In the genomic region with DNA sequence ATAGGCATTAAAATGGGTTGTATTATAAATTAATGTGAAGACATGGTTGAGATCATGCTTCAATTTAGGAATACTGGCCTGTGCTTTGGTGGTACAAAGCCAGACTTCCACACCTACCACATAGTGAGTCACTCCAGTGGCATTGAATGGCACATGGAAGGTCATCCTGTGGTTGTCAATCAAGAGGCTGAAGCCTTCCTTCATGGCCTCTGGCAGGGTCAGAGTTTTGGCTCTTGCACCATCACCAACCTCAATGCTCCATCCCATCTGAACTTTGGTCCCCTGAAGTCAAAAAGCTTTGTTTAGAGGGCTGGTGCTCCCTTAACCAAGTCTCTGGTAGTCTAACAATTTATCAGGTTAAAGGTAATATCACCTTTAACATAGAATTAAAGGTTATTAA, we compare ENCODE assay signal across 23 cellular contexts. TPM values are rescaled to one million over a fixed set of nuclear protein-coding genes. Genes with fewer than 3 reads are reported as not detected.
DNase-seq lines count a peak whose midpoint lies in the region; ATAC-seq, FAIRE-seq and TF ChIP-seq lines count a peak whose summit lies in the region.
"Had no signal": no experiment of that assay in that cellular context is flagged by ENCODE, and none has a peak within 500 bp of the region (broad histone marks: within the 10 kb centered on the region; RNA-seq: fewer than 3 reads in every experiment).

No MANE protein-coding gene starts in this region.

- H3K4me2 ChIP-seq in HepG2 (ENCODE audit: low read depth, low read length): no peak overlapping the region; the same call in 1 of the 2 replicates
- H3K4me2 ChIP-seq: GM23338 had no signal

- intact Hi-C loops in HepG2 (cut with micrococcal nuclease; ENCODE audit: unreplicated experiment): no loop called here

- no peaks in the 10 kb centered on the region for H3K9me3 ChIP-seq in HepG2 (ENCODE audit: low read length)

- no peaks in the 10 kb centered on the region for H3K36me3 ChIP-seq in HepG2 (replicated peaks in 1 of 2; ENCODE audit: control insufficient read depth in 1 of 2, insufficient read depth in 2 of 2, low read length in 2 of 2)

- H4K20me1 ChIP-seq in HepG2 (ENCODE audit: insufficient read depth, low read length): no peaks in the 10 kb centered on the region

- no peaks in the 10 kb centered on the region for H3K79me2 ChIP-seq in HepG2 (ENCODE audit: insufficient read depth, low read length)

- no peak overlapping the region for H3K4me3 ChIP-seq in HepG2 (replicated peaks in 1 of 3; ENCODE audit: insufficient read depth in 1 of 3, low read depth in 2 of 3, low read length in 3 of 3)
- H3K4me3 ChIP-seq: GM12878, GM23338 had no signal

- BruUV-seq in HepG2 (replicated peaks; lab: Mats Ljungman, UMichigan): no TSS peak

- peaks cover 29% of the 10 kb centered on the region for H3K4me1 ChIP-seq in HepG2 (ENCODE audit: insufficient read depth, low read length)

- no peak overlapping the region for H3K27ac ChIP-seq in HepG2 (ENCODE audit: extremely low read length, insufficient read depth, low read length)

- no peak for TF ChIP-seq POLR2A in HepG2 (IDR thresholded peaks at IDR 0.05; ENCODE audit: insufficient read depth in 1 of 2, low read depth in 2 of 2, low read length in 2 of 2)

- ATAC-seq in HepG2: no peak; the same call in 2 of the 3 replicates
- ATAC-seq in HG02973 (IDR thresholded peaks at IDR 0.05; ENCODE audit: unreplicated experiment): no peak
- ATAC-seq: GM12878, GM23338, HCT116 had no signal

- no peak for TF ChIP-seq RAD21 in HepG2 (CRISPR knock-in tag; IDR thresholded peaks at IDR 0.05)

- peaks cover 5 to 14% of the 10 kb centered on the region in 2 experiments; a peak in 3 of 5 replicates for H3K27me3 ChIP-seq in HepG2 (ENCODE audit: control insufficient read depth in 1 of 2, insufficient read depth in 2 of 2, low read length in 2 of 2)

- H2AFZ ChIP-seq in HepG2 (ENCODE audit: low read length): no peak overlapping the region
- H2AFZ ChIP-seq: GM23338 had no signal

- POLR2A ChIA-PET in HepG2 (lab: Yijun Ruan, JAX): interaction anchor here (1.0 to 1.4 kb wide), 3 partner anchors 28 to 56 kb away, joined by 3 to 5 read pairs (median 4); a partner anchor contains a TSS

- FAIRE-seq in HepG2 (lab: Jason Lieb, UNC): peak; percentile 67
- FAIRE-seq: GM12878, GM18507 had no signal

- CTCF ChIA-PET in HepG2 (lab: Yijun Ruan, JAX; ENCODE audit: low intra/inter-chr PET ratio, low total read pairs): no interaction called here

- DNase-seq in M059J (ENCODE audit: low read depth): peak; percentile 42
- peak; percentile 59 for DNase-seq in HepG2 (ENCODE audit: low spot score)
- DNase-seq in renal cortical epithelial cell (ENCODE audit: low read depth): peak; percentile 59
- DNase-seq in NCI-H446 treated with DMSO at 0.1 percent for 48 hours (lab: John Stamatoyannopoulos, UW): no peak
- DNase-seq in NCI-H510A (lab: John Stamatoyannopoulos, UW): no peak
- DNase-seq: C1 segment of cervical spinal cord; Calu3; CD4-positive, alpha-beta memory T cell; COR-L47; DMS53; DMS79 treated with DMSO at 0.1 percent for 48 hours; H9 had no signal

- in situ Hi-C loops in HepG2 (cut with HindIII; ENCODE audit: extremely low pct_ligation_motif_present, low pct_unique_long_range_greater_than_20kb): no loop called here

- H3K9ac ChIP-seq in HepG2 (ENCODE audit: insufficient read depth, low read depth, low read length): no peak overlapping the region

- TF ChIP-seq EP300 in HepG2 (IDR thresholded peaks at IDR 0.05; ENCODE audit: low read depth in 2 of 2, low read length in 2 of 2) (0 out of 4 replicates have a peak, but pooled peaks of 1 of the 2 experiments have one; percentile 29), HepG2 (CRISPR knock-in tag; IDR thresholded peaks at IDR 0.05; ENCODE audit: borderline replicate concordance) (no peak)

- no peak for TF ChIP-seq CTCF in HepG2 (CRISPR knock-in tag; IDR thresholded peaks at IDR 0.05)

RNA-seq across cellular contexts. Expression of a gene that starts 6.1 kb away (rescaled TPM):
- not detected in 2 replicates for total RNA-seq in M059J (2014; rRNA removed; shearing (Covaris generic))
- total RNA-seq in HepG2 (2016; rRNA removed; fragmentation: Illumina TruSeq; extraction: Trizol) (not detected in 2 replicates), renal cortical epithelial cell (not detected in 2 replicates)
- not detected in 2 replicates for total RNA-seq in HepG2 (2016; cell fraction: cytosol; rRNA removed; fragmentation: Illumina TruSeq; extraction: Trizol; ENCODE audit: low read depth)
- total RNA-seq in HepG2 (2016; cell fraction: insoluble cytoplasmic fraction; rRNA removed; fragmentation: Illumina TruSeq; extraction: Trizol): not detected in 2 replicates
- not detected in 2 replicates for total RNA-seq in HepG2 (2016; cell fraction: membrane; rRNA removed; fragmentation: Illumina TruSeq; extraction: Trizol)
- not detected in 2 replicates for total RNA-seq in HepG2 (2016; cell fraction: nucleus; rRNA removed; fragmentation: Illumina TruSeq; extraction: Trizol)
- not detected in 2 replicates for polyA plus RNA-seq in HepG2 (2011; rRNA removed)
- not detected in 2 replicates for polyA plus RNA-seq in HepG2 (2011; cell fraction: cytosol; rRNA removed)
- not detected in 2 replicates for polyA plus RNA-seq in HepG2 (2011; cell fraction: nucleus; rRNA removed)
- polyA plus RNA-seq in HepG2 (2012): not detected in 2 replicates
- not detected in 2 replicates for polyA plus RNA-seq in HepG2 (2016; cell fraction: cytosol; fragmentation: Illumina TruSeq; extraction: Trizol; ENCODE audit: low read depth)
- not detected in 2 replicates for polyA plus RNA-seq in HepG2 (2016; cell fraction: insoluble cytoplasmic fraction; fragmentation: Illumina TruSeq; extraction: Trizol; ENCODE audit: low read depth)
- polyA plus RNA-seq in HepG2 (2016; cell fraction: membrane; fragmentation: Illumina TruSeq; extraction: Trizol; ENCODE audit: low read depth): not detected in 2 replicates
- polyA plus RNA-seq in HepG2 (2016; cell fraction: nucleus; fragmentation: Illumina TruSeq; extraction: Trizol; ENCODE audit: insufficient read depth, low read depth): not detected in 2 replicates
- not detected in 2 replicates for polyA minus RNA-seq in HepG2 (2011; rRNA and poly(A)+ RNA removed; ENCODE audit: low replicate concordance)
- polyA minus RNA-seq in HepG2 (2011; cell fraction: cytosol; rRNA and poly(A)+ RNA removed): not detected in 2 replicates
- polyA minus RNA-seq in HepG2 (2011; cell fraction: nucleus; rRNA and poly(A)+ RNA removed): not detected in 2 replicates
- total RNA-seq: A172; A673; Calu3; CD4-positive, alpha-beta memory T cell; Daoy; G401; GM23338; H4; H9 had no signal
- polyA plus RNA-seq: BJ; CD4-positive, alpha-beta memory T cell; GM23338 had no signal

RNA-seq across cellular contexts. Expression of a gene that starts 28.2 kb away (rescaled TPM):
- total RNA-seq in M059J (2014; rRNA removed; shearing (Covaris generic)): not detected in 2 replicates
- total RNA-seq in HepG2 (2016; rRNA removed; fragmentation: Illumina TruSeq; extraction: Trizol): 30.0 and 37.7 TPM in 2 replicates
- total RNA-seq in HepG2 (2016; cell fraction: cytosol; rRNA removed; fragmentation: Illumina TruSeq; extraction: Trizol; ENCODE audit: low read depth): 7.5 and 7.9 TPM in 2 replicates
- total RNA-seq in HepG2 (2016; cell fraction: insoluble cytoplasmic fraction; rRNA removed; fragmentation: Illumina TruSeq; extraction: Trizol): 30.0 and 37.4 TPM in 2 replicates
- total RNA-seq in HepG2 (2016; cell fraction: membrane; rRNA removed; fragmentation: Illumina TruSeq; extraction: Trizol): 16.1 and 18.2 TPM in 2 replicates
- total RNA-seq in HepG2 (2016; cell fraction: nucleus; rRNA removed; fragmentation: Illumina TruSeq; extraction: Trizol): 17.1 and 18.6 TPM in 2 replicates
- 6.5 and 8.0 TPM in 2 replicates for polyA plus RNA-seq in HepG2 (2011; rRNA removed)
- 5.8 and 8.4 TPM in 2 replicates for polyA plus RNA-seq in HepG2 (2011; cell fraction: cytosol; rRNA removed)
- 3.4 and 5.6 TPM in 2 replicates for polyA plus RNA-seq in HepG2 (2011; cell fraction: nucleus; rRNA removed)
- 7.3 and 13.1 TPM in 2 replicates for polyA plus RNA-seq in HepG2 (2012)
- polyA plus RNA-seq in HepG2 (2016; cell fraction: cytosol; fragmentation: Illumina TruSeq; extraction: Trizol; ENCODE audit: low read depth): 1.2 and 1.6 TPM in 2 replicates
- polyA plus RNA-seq in HepG2 (2016; cell fraction: insoluble cytoplasmic fraction; fragmentation: Illumina TruSeq; extraction: Trizol; ENCODE audit: low read depth): 22.7 and 23.5 TPM in 2 replicates
- 3.8 and 4.0 TPM in 2 replicates for polyA plus RNA-seq in HepG2 (2016; cell fraction: membrane; fragmentation: Illumina TruSeq; extraction: Trizol; ENCODE audit: low read depth)
- 10.6 and 12.9 TPM in 2 replicates for polyA plus RNA-seq in HepG2 (2016; cell fraction: nucleus; fragmentation: Illumina TruSeq; extraction: Trizol; ENCODE audit: insufficient read depth, low read depth)
- polyA minus RNA-seq in HepG2 (2011; rRNA and poly(A)+ RNA removed; ENCODE audit: low replicate concordance): 17.9 TPM in 1 of 2 replicates, not detected in the other
- 11.2 and 14.3 TPM in 2 replicates for polyA minus RNA-seq in HepG2 (2011; cell fraction: cytosol; rRNA and poly(A)+ RNA removed)
- 22.4 and 31.3 TPM in 2 replicates for polyA minus RNA-seq in HepG2 (2011; cell fraction: nucleus; rRNA and poly(A)+ RNA removed)
- not detected in 2 replicates for total RNA-seq in renal cortical epithelial cell
- total RNA-seq: A172; A673; CD4-positive, alpha-beta memory T cell; Daoy; G401; H4 had no signal
- polyA plus RNA-seq: BJ; CD4-positive, alpha-beta memory T cell; GM23338 had no signal

RNA-seq across cellular contexts. Expression of a gene that starts 46.8 kb away (rescaled TPM):
- total RNA-seq in M059J (2014; rRNA removed; shearing (Covaris generic)): 6.0 and 10.9 TPM in 2 replicates
- total RNA-seq in HepG2 (2016; rRNA removed; fragmentation: Illumina TruSeq; extraction: Trizol) (6.3 and 8.3 TPM in 2 replicates), renal cortical epithelial cell (76.2 and 146 TPM in 2 replicates)
- total RNA-seq in HepG2 (2016; cell fraction: cytosol; rRNA removed; fragmentation: Illumina TruSeq; extraction: Trizol; ENCODE audit: low read depth): 5.1 and 6.2 TPM in 2 replicates
- total RNA-seq in HepG2 (2016; cell fraction: insoluble cytoplasmic fraction; rRNA removed; fragmentation: Illumina TruSeq; extraction: Trizol): 6.8 and 8.4 TPM in 2 replicates
- 13.3 and 13.4 TPM in 2 replicates for total RNA-seq in HepG2 (2016; cell fraction: membrane; rRNA removed; fragmentation: Illumina TruSeq; extraction: Trizol)
- total RNA-seq in HepG2 (2016; cell fraction: nucleus; rRNA removed; fragmentation: Illumina TruSeq; extraction: Trizol): 6.2 and 6.7 TPM in 2 replicates
- polyA plus RNA-seq in HepG2 (2011; rRNA removed): 7.5 and 8.8 TPM in 2 replicates
- 9.4 and 12.9 TPM in 2 replicates for polyA plus RNA-seq in HepG2 (2011; cell fraction: cytosol; rRNA removed)
- 3.2 and 3.7 TPM in 2 replicates for polyA plus RNA-seq in HepG2 (2011; cell fraction: nucleus; rRNA removed)
- 5.9 and 7.9 TPM in 2 replicates for polyA plus RNA-seq in HepG2 (2012)
- 4.6 and 5.6 TPM in 2 replicates for polyA plus RNA-seq in HepG2 (2016; cell fraction: cytosol; fragmentation: Illumina TruSeq; extraction: Trizol; ENCODE audit: low read depth)
- polyA plus RNA-seq in HepG2 (2016; cell fraction: insoluble cytoplasmic fraction; fragmentation: Illumina TruSeq; extraction: Trizol; ENCODE audit: low read depth): 6.6 and 7.2 TPM in 2 replicates
- 8.1 and 9.5 TPM in 2 replicates for polyA plus RNA-seq in HepG2 (2016; cell fraction: membrane; fragmentation: Illumina TruSeq; extraction: Trizol; ENCODE audit: low read depth)
- 7.7 and 8.6 TPM in 2 replicates for polyA plus RNA-seq in HepG2 (2016; cell fraction: nucleus; fragmentation: Illumina TruSeq; extraction: Trizol; ENCODE audit: insufficient read depth, low read depth)
- polyA minus RNA-seq in HepG2 (2011; rRNA and poly(A)+ RNA removed; ENCODE audit: low replicate concordance): 14.0 and 19.1 TPM in 2 replicates
- 5.4 and 6.3 TPM in 2 replicates for polyA minus RNA-seq in HepG2 (2011; cell fraction: cytosol; rRNA and poly(A)+ RNA removed)
- 2.6 and 3.9 TPM in 2 replicates for polyA minus RNA-seq in HepG2 (2011; cell fraction: nucleus; rRNA and poly(A)+ RNA removed)

RNA-seq across cellular contexts. Expression of a gene that starts 54.7 kb away (rescaled TPM):
- total RNA-seq in M059J (2014; rRNA removed; shearing (Covaris generic)): 0.02 TPM in 1 of 2 replicates, not detected in the other
- 0.07 and 0.34 TPM in 2 replicates for total RNA-seq in HepG2 (2016; rRNA removed; fragmentation: Illumina TruSeq; extraction: Trizol)
- not detected in 2 replicates for total RNA-seq in HepG2 (2016; cell fraction: cytosol; rRNA removed; fragmentation: Illumina TruSeq; extraction: Trizol; ENCODE audit: low read depth)
- 0.04 and 0.10 TPM in 2 replicates for total RNA-seq in HepG2 (2016; cell fraction: insoluble cytoplasmic fraction; rRNA removed; fragmentation: Illumina TruSeq; extraction: Trizol)
- 0.22 and 0.41 TPM in 2 replicates for total RNA-seq in HepG2 (2016; cell fraction: membrane; rRNA removed; fragmentation: Illumina TruSeq; extraction: Trizol)
- 0.16 and 0.22 TPM in 2 replicates for total RNA-seq in HepG2 (2016; cell fraction: nucleus; rRNA removed; fragmentation: Illumina TruSeq; extraction: Trizol)
- polyA plus RNA-seq in HepG2 (2011; rRNA removed): 0.08 TPM in 2 replicates
- polyA plus RNA-seq in HepG2 (2011; cell fraction: cytosol; rRNA removed): 0.03 and 0.16 TPM in 2 replicates
- 0.19 and 0.23 TPM in 2 replicates for polyA plus RNA-seq in HepG2 (2011; cell fraction: nucleus; rRNA removed)
- 0.28 and 0.55 TPM in 2 replicates for polyA plus RNA-seq in HepG2 (2012)
- 0.12 TPM in 2 replicates for polyA plus RNA-seq in HepG2 (2016; cell fraction: cytosol; fragmentation: Illumina TruSeq; extraction: Trizol; ENCODE audit: low read depth)
- 0.04 and 0.12 TPM in 2 replicates for polyA plus RNA-seq in HepG2 (2016; cell fraction: insoluble cytoplasmic fraction; fragmentation: Illumina TruSeq; extraction: Trizol; ENCODE audit: low read depth)
- polyA plus RNA-seq in HepG2 (2016; cell fraction: membrane; fragmentation: Illumina TruSeq; extraction: Trizol; ENCODE audit: low read depth): 0.31 TPM in 1 of 2 replicates, not detected in the other
- 0.23 TPM in 1 of 2 replicates, not detected in the other for polyA plus RNA-seq in HepG2 (2016; cell fraction: nucleus; fragmentation: Illumina TruSeq; extraction: Trizol; ENCODE audit: insufficient read depth, low read depth)
- polyA minus RNA-seq in HepG2 (2011; rRNA and poly(A)+ RNA removed; ENCODE audit: low replicate concordance): 0.10 and 0.21 TPM in 2 replicates
- polyA minus RNA-seq in HepG2 (2011; cell fraction: cytosol; rRNA and poly(A)+ RNA removed): not detected in 2 replicates
- under 0.01 TPM in 1 of 2 replicates, not detected in the other for polyA minus RNA-seq in HepG2 (2011; cell fraction: nucleus; rRNA and poly(A)+ RNA removed)
- 0.40 TPM in 1 of 2 replicates, not detected in the other for total RNA-seq in renal cortical epithelial cell
- total RNA-seq: A172; A673; CD4-positive, alpha-beta memory T cell; G401 had no signal
- polyA plus RNA-seq: BJ; CD4-positive, alpha-beta memory T cell had no signal

Comparison
In these comparisons a context has a peak if more than half of its experiments do, and no peak if none do; other contexts are left out.
1. DNase-seq: peak in M059J (single experiment), HepG2 (single experiment) and renal cortical epithelial cell (single experiment); none in NCI-H446 treated with DMSO at 0.1 percent for 48 hours (single experiment) and NCI-H510A (single experiment).